Comparison of ENCODE assay signal across 1 cellular context in the genomic region with DNA sequence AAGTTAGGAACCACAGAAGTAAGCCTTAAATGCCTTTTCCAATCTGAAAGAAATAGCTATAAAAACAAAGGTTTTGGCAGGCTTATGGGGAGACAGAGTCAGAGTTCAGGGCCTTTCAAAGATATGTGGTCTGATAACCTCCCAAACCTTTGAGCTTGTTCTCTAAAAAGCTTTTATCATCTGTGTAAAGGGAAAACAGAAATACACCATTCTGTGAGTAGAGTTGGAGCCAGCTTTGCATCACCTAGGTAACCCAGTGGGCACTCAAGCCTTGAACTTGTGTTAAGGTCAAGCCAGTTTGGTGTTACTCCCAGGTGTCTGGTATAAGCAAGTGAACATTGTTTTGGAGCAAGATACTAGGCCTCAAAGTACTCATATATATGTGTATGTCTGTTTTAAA.
TF ChIP-seq lines count a peak whose summit lies in the region.

No MANE protein-coding gene starts in this region.

TF ChIP-seq in IMR-90, 13 proteins besides CTCF, POLR2A, EP300 and RAD21 (continued from another document):
- no peak for TF ChIP-seq RCOR1 (IDR thresholded peaks at IDR 0.05; ENCODE audit: insufficient replicate concordance, low read length)
- no peak for TF ChIP-seq SMC3 (IDR thresholded peaks at IDR 0.05; ENCODE audit: low read depth, low read length)
- TF ChIP-seq FOS (IDR thresholded peaks at IDR 0.05; ENCODE audit: low read depth, low read length) = no peak
- TF ChIP-seq, protein P1, sequence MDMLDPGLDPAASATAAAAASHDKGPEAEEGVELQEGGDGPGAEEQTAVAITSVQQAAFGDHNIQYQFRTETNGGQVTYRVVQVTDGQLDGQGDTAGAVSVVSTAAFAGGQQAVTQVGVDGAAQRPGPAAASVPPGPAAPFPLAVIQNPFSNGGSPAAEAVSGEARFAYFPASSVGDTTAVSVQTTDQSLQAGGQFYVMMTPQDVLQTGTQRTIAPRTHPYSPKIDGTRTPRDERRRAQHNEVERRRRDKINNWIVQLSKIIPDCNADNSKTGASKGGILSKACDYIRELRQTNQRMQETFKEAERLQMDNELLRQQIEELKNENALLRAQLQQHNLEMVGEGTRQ (IDR thresholded peaks at IDR 0.05; ENCODE audit: low read depth, low read length) = no peak
- no peak for TF ChIP-seq CHD1 (IDR thresholded peaks at IDR 0.05; ENCODE audit: low read depth, low read length)
- TF ChIP-seq, protein P2, sequence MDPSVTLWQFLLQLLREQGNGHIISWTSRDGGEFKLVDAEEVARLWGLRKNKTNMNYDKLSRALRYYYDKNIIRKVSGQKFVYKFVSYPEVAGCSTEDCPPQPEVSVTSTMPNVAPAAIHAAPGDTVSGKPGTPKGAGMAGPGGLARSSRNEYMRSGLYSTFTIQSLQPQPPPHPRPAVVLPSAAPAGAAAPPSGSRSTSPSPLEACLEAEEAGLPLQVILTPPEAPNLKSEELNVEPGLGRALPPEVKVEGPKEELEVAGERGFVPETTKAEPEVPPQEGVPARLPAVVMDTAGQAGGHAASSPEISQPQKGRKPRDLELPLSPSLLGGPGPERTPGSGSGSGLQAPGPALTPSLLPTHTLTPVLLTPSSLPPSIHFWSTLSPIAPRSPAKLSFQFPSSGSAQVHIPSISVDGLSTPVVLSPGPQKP (IDR thresholded peaks at IDR 0.05; ENCODE audit: borderline replicate concordance, low read depth, low read length) = no peak
- no peak for TF ChIP-seq BHLHE40 (IDR thresholded peaks at IDR 0.05; ENCODE audit: low read depth, low read length)
- TF ChIP-seq MXI1 (IDR thresholded peaks at IDR 0.05; ENCODE audit: borderline replicate concordance, low read depth, low read length) = no peak
- TF ChIP-seq NFE2L2 (IDR thresholded peaks at IDR 0.05; ENCODE audit: low read depth, low read length) = no peak
- TF ChIP-seq RFX5 (IDR thresholded peaks at IDR 0.05; ENCODE audit: low read depth, low read length) = no peak
- TF ChIP-seq CEBPB (IDR thresholded peaks at IDR 0.05; ENCODE audit: low read depth, low read length) = no peak
- no peak for TF ChIP-seq MAZ (IDR thresholded peaks at IDR 0.05; ENCODE audit: borderline replicate concordance, low read depth, low read length)
TF ChIP-seq in IMR-90: peak in this region for 0.
